ENCODE assay signal across 27 cellular contexts in the genomic region with DNA sequence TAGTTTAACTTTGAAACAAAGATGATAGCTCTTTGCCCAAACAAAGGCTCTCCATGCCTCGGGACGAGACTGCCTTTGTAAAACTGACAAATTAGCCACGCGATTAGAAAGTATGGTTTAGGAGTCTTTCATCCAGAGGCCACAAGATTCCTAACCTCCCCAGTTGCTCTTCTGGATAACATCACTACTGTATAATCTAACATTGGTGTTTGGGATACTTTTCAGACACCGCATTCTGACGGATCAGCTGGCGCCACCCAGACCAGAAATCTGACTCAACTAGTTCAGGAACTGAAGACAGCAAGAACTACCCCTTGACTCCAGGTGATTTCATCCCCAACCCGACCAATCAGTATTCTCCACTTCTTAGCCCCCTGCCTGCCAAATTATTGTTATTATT.
DNase-seq lines count a peak whose midpoint lies in the region; ATAC-seq, FAIRE-seq and TF ChIP-seq lines count a peak whose summit lies in the region.
"Had no signal": no experiment of that assay in that cellular context is flagged by ENCODE, and none has a peak within 500 bp of the region (broad histone marks: within the 10 kb centered on the region; RNA-seq: fewer than 3 reads in every experiment).

No MANE protein-coding gene starts in this region.

- H4K20me1 ChIP-seq in OCI-LY3 (ENCODE audit: insufficient read depth, low read length) (no peaks in the 10 kb centered on the region), neural progenitor cell (ENCODE audit: low read depth) (no peaks in the 10 kb centered on the region), smooth muscle cell (ENCODE audit: low read depth) (no peaks in the 10 kb centered on the region)
- H4K20me1 ChIP-seq: BLaER1 treated with 17β-estradiol and CSF1 and Interleukin-3, amounts not matched to agents 10 nM and 100 nM had no signal

- no peak overlapping the region for H3K4me3 Mint-ChIP-seq in neural progenitor cell
- H3K4me3 Mint-ChIP-seq: CD14-positive monocyte; CD4-positive, alpha-beta T cell; CD8-positive, alpha-beta memory T cell; HFFc6 had no signal

- H3K36me3 Mint-ChIP-seq in neural progenitor cell, result peaks cover 2% of the 10 kb centered on the region
- H3K36me3 Mint-ChIP-seq: CD14-positive monocyte; CD8-positive, alpha-beta memory T cell had no signal

- H3K27ac Mint-ChIP-seq in neural progenitor cell, result peak overlapping the region; percentile 87
- H3K27ac Mint-ChIP-seq: CD14-positive monocyte; CD4-positive, alpha-beta T cell; CD8-positive, alpha-beta memory T cell; HFFc6 had no signal

- DNase-seq in neural progenitor cell (ENCODE audit: low spot score) (no peak), smooth muscle cell (lab: John Stamatoyannopoulos, UW; ENCODE audit: unreplicated experiment) (no peak), frontal cortex (ENCODE audit: low spot score in 2 of 2) (no peak), omental fat pad (ENCODE audit: low spot score) (no peak)
- no peak for DNase-seq in effector CD8-positive, alpha-beta T cell (lab: John Stamatoyannopoulos, UW)
- DNase-seq: 8988T; ACHN; AML-193; BE2C; Calu3; CD4-positive, alpha-beta T cell; CD8-positive, alpha-beta memory T cell; DMS53; DMS79 treated with DMSO at 0.1 percent for 48 hours; GF-D8; GOT3; HFFc6 had no signal

- H3K9ac ChIP-seq in OCI-LY3 (ENCODE audit: low read length) (no peak overlapping the region), neural progenitor cell (no peak overlapping the region), smooth muscle cell (ENCODE audit: low read depth) (no peak overlapping the region)
- H3K9ac ChIP-seq: BLaER1 treated with 17β-estradiol and CSF1 and Interleukin-3, amounts not matched to agents 10 nM and 100 nM had no signal

- peak overlapping the region; percentile 26; the same call in 1 of the 2 replicates for H3K4me3 ChIP-seq in OCI-LY3 (ENCODE audit: low read length)
- no peak overlapping the region for H3K4me3 ChIP-seq in gastroesophageal sphincter
- H3K4me3 ChIP-seq in neural progenitor cell, result no peak overlapping the region
- no peak overlapping the region for H3K4me3 ChIP-seq in smooth muscle cell
- H3K4me3 ChIP-seq: A549; BLaER1 treated with 17β-estradiol and CSF1 and Interleukin-3, amounts not matched to agents 10 nM and 100 nM; HAP-1 had no signal

- H3K36me3 ChIP-seq in OCI-LY3 (replicated peaks; ENCODE audit: low read depth, low read length) (no peaks in the 10 kb centered on the region), gastroesophageal sphincter (no peaks in the 10 kb centered on the region), neural progenitor cell (no peaks in the 10 kb centered on the region), smooth muscle cell (ENCODE audit: low read depth) (no peaks in the 10 kb centered on the region)
- H3K36me3 ChIP-seq: BE2C; BLaER1 treated with 17β-estradiol and CSF1 and Interleukin-3, amounts not matched to agents 10 nM and 100 nM; HAP-1 had no signal

- no peak for TF ChIP-seq EP300 in gastroesophageal sphincter (IDR thresholded peaks at IDR 0.05)

- peaks cover 17% of the 10 kb centered on the region for H3K27me3 ChIP-seq in OCI-LY3 (ENCODE audit: low read depth, low read length)
- H3K27me3 ChIP-seq in gastroesophageal sphincter, result no peaks in the 10 kb centered on the region
- H3K27me3 ChIP-seq in neural progenitor cell, result no peaks in the 10 kb centered on the region
- H3K27me3 ChIP-seq in smooth muscle cell (ENCODE audit: low read depth), result no peaks in the 10 kb centered on the region
- H3K27me3 ChIP-seq: BE2C had no signal

- no peaks in the 10 kb centered on the region for H3K79me2 ChIP-seq in OCI-LY3 (ENCODE audit: low read length)
- no peaks in the 10 kb centered on the region for H3K79me2 ChIP-seq in neural progenitor cell (ENCODE audit: low read depth)
- no peaks in the 10 kb centered on the region for H3K79me2 ChIP-seq in smooth muscle cell (ENCODE audit: low read depth)

- H3K9me3 ChIP-seq in OCI-LY3 (ENCODE audit: insufficient read depth, low read length) (no peaks in the 10 kb centered on the region), gastroesophageal sphincter (no peaks in the 10 kb centered on the region), neural progenitor cell (ENCODE audit: low read depth) (peaks cover 3% of the 10 kb centered on the region), smooth muscle cell (replicated peaks; ENCODE audit: low read depth) (no peaks in the 10 kb centered on the region)
- H3K9me3 ChIP-seq: A549, BE2C, HAP-1 had no signal

- peak overlapping the region; percentile 23; the same call in 1 of the 2 replicates for H2AFZ ChIP-seq in OCI-LY3 (ENCODE audit: low read depth, low read length)
- H2AFZ ChIP-seq in neural progenitor cell (replicated peaks), result no peak overlapping the region
- no peak overlapping the region for H2AFZ ChIP-seq in smooth muscle cell (ENCODE audit: low read depth)

- WGBS in gastroesophageal sphincter (ENCODE audit: low coverage in 1 of 2), 2 donors, result 81% methylated on average over 2 of the region's 8 CpGs; no CpG with 5 or more reads in 1 of the 2 donors
- WGBS in smooth muscle cell (ENCODE audit: low lambda C conversion rate), result 59% methylated on average over 8 of the region's 8 CpGs

- H3K4me1 ChIP-seq in OCI-LY3 (ENCODE audit: low read length), result peaks cover 49% of the 10 kb centered on the region
- H3K4me1 ChIP-seq in gastroesophageal sphincter, result peaks cover 0 to 15% (median 0%) of the 10 kb centered on the region in 3 donors
- peaks cover 30% of the 10 kb centered on the region for H3K4me1 ChIP-seq in neural progenitor cell
- peaks cover 10% of the 10 kb centered on the region for H3K4me1 ChIP-seq in smooth muscle cell (ENCODE audit: low read depth)
- H3K4me1 ChIP-seq: A549; BE2C; BLaER1 treated with 17β-estradiol and CSF1 and Interleukin-3, amounts not matched to agents 10 nM and 100 nM had no signal

- H3K4me2 ChIP-seq in OCI-LY3 (ENCODE audit: low read length) (peak overlapping the region; percentile 46), neural progenitor cell (no peak overlapping the region), smooth muscle cell (peak overlapping the region; percentile 26)
- H3K4me2 ChIP-seq: A549; BLaER1 treated with 17β-estradiol and CSF1 and Interleukin-3, amounts not matched to agents 10 nM and 100 nM had no signal

- TF ChIP-seq POLR2A in gastroesophageal sphincter (IDR thresholded peaks at IDR 0.05), result no peak

- peaks cover 6% of the 10 kb centered on the region for H3K27me3 Mint-ChIP-seq in neural progenitor cell (ENCODE audit: insufficient read depth, low read depth)
- H3K27me3 Mint-ChIP-seq: CD4-positive, alpha-beta T cell had no signal

- TF ChIP-seq CTCF in OCI-LY3 (IDR thresholded peaks at IDR 0.05; ENCODE audit: low read depth, low read length) (no peak), gastroesophageal sphincter (IDR thresholded peaks at IDR 0.05) (no peak), neural progenitor cell (IDR thresholded peaks at IDR 0.05) (no peak), smooth muscle cell (IDR thresholded peaks at IDR 0.05; ENCODE audit: borderline replicate concordance, insufficient read depth, poor library complexity, severe bottlenecking) (no peak), omental fat pad (IDR thresholded peaks at IDR 0.05) (no peak)

- no peak for FAIRE-seq in frontal cortex (lab: Jason Lieb, UNC)
- FAIRE-seq: A549, GM12891, GM18507, H54 had no signal

- H3K27ac ChIP-seq in OCI-LY3 (ENCODE audit: low read length), result no peak overlapping the region
- peak overlapping the region in 3 of 4 donors; percentile 24 to 56 (median 52) for H3K27ac ChIP-seq in gastroesophageal sphincter
- no peak overlapping the region for H3K27ac ChIP-seq in neural progenitor cell
- peak overlapping the region; percentile 35 for H3K27ac ChIP-seq in smooth muscle cell (ENCODE audit: low read depth)
- H3K27ac ChIP-seq: A549; BLaER1 treated with 17β-estradiol and CSF1 and Interleukin-3, amounts not matched to agents 10 nM and 100 nM had no signal

- peaks cover 46% of the 10 kb centered on the region for H3K4me1 Mint-ChIP-seq in neural progenitor cell
- H3K4me1 Mint-ChIP-seq: CD14-positive monocyte had no signal

- H3F3A ChIP-seq in neural progenitor cell (ENCODE audit: low read depth), result peaks cover 26% of the 10 kb centered on the region
- no peaks in the 10 kb centered on the region for H3F3A ChIP-seq in smooth muscle cell (ENCODE audit: low read depth)

- ATAC-seq in gastroesophageal sphincter (no peak), GM19455 (IDR thresholded peaks at IDR 0.05; ENCODE audit: unreplicated experiment) (no peak), omental fat pad (ENCODE audit: low FRiP score) (no peak)
- ATAC-seq: A549 had no signal

- peaks cover 9% of the 10 kb centered on the region for H3K9me3 Mint-ChIP-seq in neural progenitor cell
- H3K9me3 Mint-ChIP-seq: CD4-positive, alpha-beta T cell; CD8-positive, alpha-beta memory T cell; HFFc6 had no signal

Comparison
In these comparisons a context has a peak if more than half of its experiments do, and no peak if none do; other contexts are left out.
1. H3K27ac ChIP-seq: peak in gastroesophageal sphincter (3 of 4) and smooth muscle cell (single experiment); none in OCI-LY3 (single experiment) and neural progenitor cell (single experiment).